In the genomic region with DNA sequence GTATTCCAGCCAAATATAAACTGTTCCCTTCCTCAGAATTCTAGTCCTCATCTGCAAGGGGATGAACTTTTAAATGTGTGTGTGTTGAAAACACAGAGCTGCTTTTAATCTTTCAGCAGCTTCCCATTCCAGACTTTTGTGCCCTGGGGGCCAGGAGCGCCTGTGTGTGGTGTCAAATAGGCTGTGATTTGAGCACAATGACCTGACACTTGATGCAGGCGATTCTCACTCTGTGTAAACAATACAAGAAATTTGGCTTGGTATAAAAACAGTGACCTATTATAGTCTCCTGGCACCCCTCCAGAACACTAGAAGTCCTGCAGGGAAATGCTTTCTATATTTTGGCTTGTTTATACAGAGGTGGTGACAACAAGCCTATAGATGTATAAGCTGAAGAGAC, we compare ENCODE assay signal across 14 cellular contexts.
DNase-seq lines count a peak whose midpoint lies in the region; ATAC-seq and TF ChIP-seq lines count a peak whose summit lies in the region.
"Had no signal": no experiment of that assay in that cellular context is flagged by ENCODE, and none has a peak within 500 bp of the region (broad histone marks: within the 10 kb centered on the region; RNA-seq: fewer than 3 reads in every experiment).

No MANE protein-coding gene starts in this region.

- peaks cover 1% of the 10 kb centered on the region for H3K27me3 Mint-ChIP-seq in activated CD4-positive, alpha-beta T cell treated with anti-CD3 and anti-CD28 coated beads, Interleukin-2, amount 10 ng/mL, durations not matched to agents 24 days and 14 days
- H3K27me3 Mint-ChIP-seq: activated CD4-positive, alpha-beta memory T cell treated with anti-CD3 and anti-CD28 coated beads for 36 hours; stimulated activated naive CD8-positive, alpha-beta T cell treated with anti-CD3 and anti-CD28 coated beads, Interleukin-15, Interleukin-2, amounts not matched to agents 100 ng/mL and 50 ng/mL, for 24 hours had no signal

- H3K4me1 ChIP-seq in effector memory CD4-positive, alpha-beta T cell (ENCODE audit: control insufficient read depth, insufficient read depth, low read length, poor library complexity, severe bottlenecking): no peaks in the 10 kb centered on the region

- intact Hi-C loops in activated CD4-positive, alpha-beta T cell treated with anti-CD3 and anti-CD28 coated beads, Interleukin-2, amount 10 ng/mL, durations not matched to agents 24 days and 14 days (cut with micrococcal nuclease): no loop called here

- no peaks in the 10 kb centered on the region for H3K27me3 ChIP-seq in effector memory CD4-positive, alpha-beta T cell (replicated peaks; ENCODE audit: control insufficient read depth, insufficient read depth, low read length, poor library complexity, severe bottlenecking)

- H3K36me3 ChIP-seq in effector memory CD4-positive, alpha-beta T cell (ENCODE audit: control insufficient read depth, insufficient read depth, low read length): no peaks in the 10 kb centered on the region

- no peak overlapping the region for H3K4me3 ChIP-seq in effector memory CD4-positive, alpha-beta T cell (ENCODE audit: insufficient read depth, low read depth, low read length, poor library complexity, severe bottlenecking)

- H3K9me3 ChIP-seq in effector memory CD4-positive, alpha-beta T cell (ENCODE audit: control insufficient read depth, low read length): no peaks in the 10 kb centered on the region

- H3K27ac Mint-ChIP-seq in activated CD4-positive, alpha-beta T cell treated with anti-CD3 and anti-CD28 coated beads, Interleukin-2, amount 10 ng/mL, durations not matched to agents 24 days and 14 days: no peak overlapping the region
- H3K27ac Mint-ChIP-seq: activated CD4-positive, alpha-beta memory T cell treated with anti-CD3 and anti-CD28 coated beads for 36 hours; activated naive CD8-positive, alpha-beta T cell treated with anti-CD3 and anti-CD28 coated beads, Interleukin-2, amount 10 ng/mL, durations not matched to agents 7 days and 5 days; CD8-positive, alpha-beta T cell; immature natural killer cell; stimulated activated naive CD8-positive, alpha-beta T cell treated with anti-CD3 and anti-CD28 coated beads, Interleukin-15, Interleukin-2, amounts not matched to agents 100 ng/mL and 50 ng/mL, for 24 hours had no signal

- DNase-seq in Daoy (ENCODE audit: low read depth) (peak; percentile 25), NCI-H146 treated with DMSO at 0.1 percent for 48 hours (lab: John Stamatoyannopoulos, UW; ENCODE audit: unreplicated experiment) (peak; percentile 100), lung microvascular endothelial cell (ENCODE audit: low read depth in 2 of 2) (peak; percentile 69 to 77), midbrain (lab: John Stamatoyannopoulos, UW) (no peak), EL (no peak)
- DNase-seq in activated CD4-positive, alpha-beta T cell treated with anti-CD3 and anti-CD28 coated beads, Interleukin-2, amount 10 ng/mL, durations not matched to agents 24 days and 14 days: no peak
- DNase-seq in effector memory CD4-positive, alpha-beta T cell: no peak
- DNase-seq: activated CD4-positive, alpha-beta memory T cell treated with anti-CD3 and anti-CD28 coated beads for 36 hours; activated naive CD8-positive, alpha-beta T cell treated with anti-CD3 and anti-CD28 coated beads, Interleukin-2, amount 10 ng/mL, durations not matched to agents 7 days and 5 days; CD8-positive, alpha-beta T cell; immature natural killer cell; NCI-H187 treated with DMSO at 0.1 percent for 48 hours had no signal

- H3K36me3 Mint-ChIP-seq in activated CD4-positive, alpha-beta T cell treated with anti-CD3 and anti-CD28 coated beads, Interleukin-2, amount 10 ng/mL, durations not matched to agents 24 days and 14 days (ENCODE audit: low read depth): no peaks in the 10 kb centered on the region
- H3K36me3 Mint-ChIP-seq: activated CD4-positive, alpha-beta memory T cell treated with anti-CD3 and anti-CD28 coated beads for 36 hours; activated naive CD8-positive, alpha-beta T cell treated with anti-CD3 and anti-CD28 coated beads, Interleukin-2, amount 10 ng/mL, durations not matched to agents 7 days and 5 days; CD8-positive, alpha-beta T cell; immature natural killer cell had no signal

- H3K27ac ChIP-seq in effector memory CD4-positive, alpha-beta T cell (ENCODE audit: insufficient read depth, low read length, poor library complexity, severe bottlenecking): no peak overlapping the region

- H3K4me3 Mint-ChIP-seq in activated CD4-positive, alpha-beta T cell treated with anti-CD3 and anti-CD28 coated beads, Interleukin-2, amount 10 ng/mL, durations not matched to agents 24 days and 14 days: no peak overlapping the region
- H3K4me3 Mint-ChIP-seq: activated CD4-positive, alpha-beta memory T cell treated with anti-CD3 and anti-CD28 coated beads for 36 hours; activated naive CD8-positive, alpha-beta T cell treated with anti-CD3 and anti-CD28 coated beads, Interleukin-2, amount 10 ng/mL, durations not matched to agents 7 days and 5 days; CD8-positive, alpha-beta T cell; immature natural killer cell; stimulated activated naive CD8-positive, alpha-beta T cell treated with anti-CD3 and anti-CD28 coated beads, Interleukin-15, Interleukin-2, amounts not matched to agents 100 ng/mL and 50 ng/mL, for 24 hours had no signal

- no peaks in the 10 kb centered on the region for H3K4me1 Mint-ChIP-seq in activated CD4-positive, alpha-beta T cell treated with anti-CD3 and anti-CD28 coated beads, Interleukin-2, amount 10 ng/mL, durations not matched to agents 24 days and 14 days
- H3K4me1 Mint-ChIP-seq: activated naive CD8-positive, alpha-beta T cell treated with anti-CD3 and anti-CD28 coated beads, Interleukin-2, amount 10 ng/mL, durations not matched to agents 7 days and 5 days; immature natural killer cell had no signal

- H3K9me3 Mint-ChIP-seq in activated CD4-positive, alpha-beta T cell treated with anti-CD3 and anti-CD28 coated beads, Interleukin-2, amount 10 ng/mL, durations not matched to agents 24 days and 14 days: no peaks in the 10 kb centered on the region
- H3K9me3 Mint-ChIP-seq: activated CD4-positive, alpha-beta memory T cell treated with anti-CD3 and anti-CD28 coated beads for 36 hours; activated naive CD8-positive, alpha-beta T cell treated with anti-CD3 and anti-CD28 coated beads, Interleukin-2, amount 10 ng/mL, durations not matched to agents 7 days and 5 days; CD8-positive, alpha-beta T cell; immature natural killer cell; stimulated activated naive CD8-positive, alpha-beta T cell treated with anti-CD3 and anti-CD28 coated beads, Interleukin-15, Interleukin-2, amounts not matched to agents 100 ng/mL and 50 ng/mL, for 24 hours had no signal

- no peak for ATAC-seq in SK-N-SH treated with all-trans-retinoic acid at 6 μM for 48 hours
- ATAC-seq: CD8-positive, alpha-beta T cell had no signal

TF ChIP-seq in SK-N-SH treated with all-trans-retinoic acid at 6 μM for 48 hours, 23 proteins besides CTCF, POLR2A, EP300 and RAD21:
- TF ChIP-seq ZFP3 (CRISPR knock-in tag; IDR thresholded peaks at IDR 0.05) (no peak), TCF4 (CRISPR knock-in tag; IDR thresholded peaks at IDR 0.05; ENCODE audit: borderline replicate concordance) (peak; percentile 50; the same call in 1 of the 2 replicates)
- TF ChIP-seq, protein P1, sequence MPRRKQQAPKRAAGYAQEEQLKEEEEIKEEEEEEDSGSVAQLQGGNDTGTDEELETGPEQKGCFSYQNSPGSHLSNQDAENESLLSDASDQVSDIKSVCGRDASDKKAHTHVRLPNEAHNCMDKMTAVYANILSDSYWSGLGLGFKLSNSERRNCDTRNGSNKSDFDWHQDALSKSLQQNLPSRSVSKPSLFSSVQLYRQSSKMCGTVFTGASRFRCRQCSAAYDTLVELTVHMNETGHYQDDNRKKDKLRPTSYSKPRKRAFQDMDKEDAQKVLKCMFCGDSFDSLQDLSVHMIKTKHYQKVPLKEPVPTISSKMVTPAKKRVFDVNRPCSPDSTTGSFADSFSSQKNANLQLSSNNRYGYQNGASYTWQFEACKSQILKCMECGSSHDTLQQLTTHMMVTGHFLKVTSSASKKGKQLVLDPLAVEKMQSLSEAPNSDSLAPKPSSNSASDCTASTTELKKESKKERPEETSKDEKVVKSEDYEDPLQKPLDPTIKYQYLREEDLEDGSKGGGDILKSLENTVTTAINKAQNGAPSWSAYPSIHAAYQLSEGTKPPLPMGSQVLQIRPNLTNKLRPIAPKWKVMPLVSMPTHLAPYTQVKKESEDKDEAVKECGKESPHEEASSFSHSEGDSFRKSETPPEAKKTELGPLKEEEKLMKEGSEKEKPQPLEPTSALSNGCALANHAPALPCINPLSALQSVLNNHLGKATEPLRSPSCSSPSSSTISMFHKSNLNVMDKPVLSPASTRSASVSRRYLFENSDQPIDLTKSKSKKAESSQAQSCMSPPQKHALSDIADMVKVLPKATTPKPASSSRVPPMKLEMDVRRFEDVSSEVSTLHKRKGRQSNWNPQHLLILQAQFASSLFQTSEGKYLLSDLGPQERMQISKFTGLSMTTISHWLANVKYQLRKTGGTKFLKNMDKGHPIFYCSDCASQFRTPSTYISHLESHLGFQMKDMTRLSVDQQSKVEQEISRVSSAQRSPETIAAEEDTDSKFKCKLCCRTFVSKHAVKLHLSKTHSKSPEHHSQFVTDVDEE (CRISPR knock-in tag; IDR thresholded peaks at IDR 0.05): peak; percentile 48; the same call in 1 of the 2 replicates

Comparison
In these comparisons a context has a peak if more than half of its experiments do, and no peak if none do; other contexts are left out.
1. DNase-seq: peak in Daoy (single experiment), NCI-H146 treated with DMSO at 0.1 percent for 48 hours (single experiment) and lung microvascular endothelial cell (2 of 2); none in activated CD4-positive, alpha-beta T cell treated with anti-CD3 and anti-CD28 coated beads, Interleukin-2, amount 10 ng/mL, durations not matched to agents 24 days and 14 days (single experiment), midbrain (single experiment), EL (single experiment) and effector memory CD4-positive, alpha-beta T cell (0 of 3).